Comparison of ENCODE assay signal across 17 cellular contexts in the genomic region with DNA sequence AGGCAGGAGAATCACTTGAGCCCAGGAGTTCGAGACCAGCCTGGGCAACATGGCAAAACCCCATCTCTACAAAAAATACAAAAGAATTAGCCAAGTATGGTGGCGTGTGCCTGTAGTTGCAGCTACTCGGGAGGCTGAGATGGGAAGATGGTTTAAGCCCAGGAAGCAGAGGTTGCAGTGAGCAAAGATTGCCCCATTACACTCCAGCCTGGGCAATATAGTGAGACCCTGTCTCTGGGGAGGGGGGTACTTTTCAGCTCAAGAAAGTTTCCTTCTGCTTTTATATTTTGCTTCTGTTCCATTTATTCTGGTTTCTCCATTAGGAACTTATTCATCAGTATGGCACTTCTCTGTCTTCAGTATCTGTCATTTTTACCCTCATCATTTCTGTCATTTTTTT. TPM values are rescaled to one million over a fixed set of nuclear protein-coding genes. Genes with fewer than 3 reads are reported as not detected.
DNase-seq lines count a peak whose midpoint lies in the region; ATAC-seq, FAIRE-seq and TF ChIP-seq lines count a peak whose summit lies in the region.
"Had no signal": no experiment of that assay in that cellular context is flagged by ENCODE, and none has a peak within 500 bp of the region (broad histone marks: within the 10 kb centered on the region; RNA-seq: fewer than 3 reads in every experiment).

No MANE protein-coding gene starts in this region.

- H3K79me2 ChIP-seq in K562 (ENCODE audit: control insufficient read depth, insufficient read depth, low read length) = peaks cover 93% of the 10 kb centered on the region

- TF ChIP-seq RAD21 in IMR-90 (IDR thresholded peaks at IDR 0.05; ENCODE audit: low read length) (no peak), K562 (CRISPR knock-in tag; conservative IDR thresholded peaks at IDR 0.05 in 1 of 2, IDR thresholded peaks at IDR 0.05 in 1 of 2) (no peak)

- TF ChIP-seq POLR2A in IMR-90 (IDR thresholded peaks at IDR 0.05; ENCODE audit: low read depth, low read length) (no peak), K562 (conservative IDR thresholded peaks at IDR 0.05) (no peak)

- H3K4me1 Mint-ChIP-seq in stimulated activated naive CD8-positive, alpha-beta T cell treated with anti-CD3 and anti-CD28 coated beads, Interleukin-15, Interleukin-2, amounts not matched to agents 100 ng/mL and 50 ng/mL, for 24 hours (ENCODE audit: low read depth) = peaks cover 98% of the 10 kb centered on the region
- peaks cover 68% of the 10 kb centered on the region for H3K4me1 Mint-ChIP-seq in stimulated activated naive CD8-positive, alpha-beta T cell treated with anti-CD3 and anti-CD28 coated beads, Interleukin-15, amount 100 ng/mL, for 72 hours
- H3K4me1 Mint-ChIP-seq: H9 had no signal

- CTCF ChIA-PET in IMR-90 (lab: Yijun Ruan, JAX) = no interaction called here
- CTCF ChIA-PET in K562 (lab: Yijun Ruan, JAX; ENCODE audit: low intra/inter-chr PET ratio) = no interaction called here

- H4K8ac ChIP-seq in IMR-90 (ENCODE audit: low read depth in 2 of 2, low read length in 2 of 2) = no peak overlapping the region

- in situ Hi-C loops in IMR-90 (cut with MboI; ENCODE audit: low sequenced_read_pairs) (no loop called here), K562 (cut with MboI) (no loop called here)

- no peak overlapping the region for H3K18ac ChIP-seq in IMR-90 (ENCODE audit: low read depth, low read length)

- H3K27ac ChIP-seq in IMR-90 (ENCODE audit: insufficient read depth, low read length) (no peak overlapping the region), K562 (ENCODE audit: extremely low read depth, low read depth, low read length) (no peak overlapping the region)

- intact Hi-C loops in IMR-90 (cut with micrococcal nuclease) = no loop called here
- intact Hi-C loops in K562 (cut with micrococcal nuclease) = no loop called here

- no peak overlapping the region for H2AFZ ChIP-seq in IMR-90 (replicated peaks; ENCODE audit: low read length, poor library complexity)
- no peak overlapping the region for H2AFZ ChIP-seq in K562 (ENCODE audit: low read depth, low read length)

- H3K27me3 ChIP-seq in IMR-90 (ENCODE audit: control insufficient read depth, insufficient read depth, low read length) = no peaks in the 10 kb centered on the region
- H3K27me3 ChIP-seq in K562 (ENCODE audit: control insufficient read depth in 2 of 2, insufficient read depth in 2 of 2, low read length in 2 of 2) = no peaks in the 10 kb centered on the region

- no peak for DNase-seq in stimulated activated naive CD8-positive, alpha-beta T cell treated with anti-CD3 and anti-CD28 coated beads, Interleukin-15, amount 100 ng/mL, for 72 hours
- DNase-seq in IMR-90 (no peak), K562 (ENCODE audit: extremely low read depth in 1 of 4, low spot score in 3 of 4) (no peak)
- DNase-seq: DMS79 treated with DMSO at 0.1 percent for 48 hours; H9; NCI-H1105 treated with DMSO at 0.1 percent for 48 hours; NCI-H187; NCI-H345; NCI-H526; NK-92 treated with Interleukin-12 subunit alpha and Interleukin-12 subunit beta, amount 100 ng/mL, for 24 hours; OCI-M1; RPMI8226 had no signal

- no peak overlapping the region; the same call in 1 of the 2 replicates for H2BK120ac ChIP-seq in IMR-90 (ENCODE audit: low read depth, low read length)

- H3K79me1 ChIP-seq in IMR-90 (ENCODE audit: low read depth in 1 of 2, low read length in 2 of 2) = peaks cover 18 to 39% of the 10 kb centered on the region in 2 experiments

- no peaks in the 10 kb centered on the region for H3K36me3 ChIP-seq in IMR-90 (ENCODE audit: control insufficient read depth, insufficient read depth, low read length)
- no peaks in the 10 kb centered on the region for H3K36me3 ChIP-seq in K562 (ENCODE audit: control insufficient read depth, insufficient read depth, low read length)

- no peak for TF ChIP-seq EP300 in K562 (IDR thresholded peaks at IDR 0.05; ENCODE audit: low read length)

- no peak overlapping the region for H2BK15ac ChIP-seq in IMR-90 (ENCODE audit: low read depth, low read length)

- H2BK5ac ChIP-seq in IMR-90 (ENCODE audit: low read depth, low read length, poor library complexity, severe bottlenecking) = no peak overlapping the region

- H3K4me2 ChIP-seq in IMR-90 (ENCODE audit: low read depth, low read length) (no peak overlapping the region), K562 (ENCODE audit: insufficient read depth, low read length) (no peak overlapping the region)

- no peak overlapping the region for H4K91ac ChIP-seq in IMR-90 (ENCODE audit: insufficient read depth, low read depth, low read length)

- H3K9me3 Mint-ChIP-seq in stimulated activated naive CD8-positive, alpha-beta T cell treated with anti-CD3 and anti-CD28 coated beads, Interleukin-15, Interleukin-2, amounts not matched to agents 100 ng/mL and 50 ng/mL, for 24 hours = peaks cover 3% of the 10 kb centered on the region
- H3K9me3 Mint-ChIP-seq in stimulated activated naive CD8-positive, alpha-beta T cell treated with anti-CD3 and anti-CD28 coated beads, Interleukin-15, amount 100 ng/mL, for 72 hours = peaks cover 0 to 9% of the 10 kb centered on the region in 2 donors

- no peak overlapping the region for H2BK20ac ChIP-seq in IMR-90 (ENCODE audit: low read depth, low read length)

- no peak overlapping the region for H3K9ac ChIP-seq in IMR-90 (ENCODE audit: low read depth, low read length)
- no peak overlapping the region for H3K9ac ChIP-seq in K562 (ENCODE audit: insufficient read depth in 1 of 2, low read depth in 2 of 2, low read length in 2 of 2)

- dilution Hi-C loops in IMR-90 (cut with HindIII; ENCODE audit: low sequenced_read_pairs, unreplicated experiment) = no loop called here

- H3K56ac ChIP-seq in IMR-90 (ENCODE audit: extremely low read depth, insufficient read depth, low read length) = no peak overlapping the region

- H3K4ac ChIP-seq in IMR-90 (ENCODE audit: low read depth, low read length) = no peak overlapping the region

- no peaks in the 10 kb centered on the region for H3K9me3 ChIP-seq in IMR-90 (ENCODE audit: control insufficient read depth, insufficient read depth, low read length)
- H3K9me3 ChIP-seq in K562 (replicated peaks; ENCODE audit: control insufficient read depth, insufficient read depth, low read depth, low read length) = no peaks in the 10 kb centered on the region

- peak overlapping the region; percentile 43; the same call in 1 of the 2 replicates for H2AK5ac ChIP-seq in IMR-90 (ENCODE audit: low read depth, low read length)

- no peak for FAIRE-seq in K562 (lab: Jason Lieb, UNC)
- FAIRE-seq: G401.6 had no signal

- H3K27me3 Mint-ChIP-seq in stimulated activated naive CD8-positive, alpha-beta T cell treated with anti-CD3 and anti-CD28 coated beads, Interleukin-15, Interleukin-2, amounts not matched to agents 100 ng/mL and 50 ng/mL, for 24 hours = no peaks in the 10 kb centered on the region
- no peaks in the 10 kb centered on the region for H3K27me3 Mint-ChIP-seq in stimulated activated naive CD8-positive, alpha-beta T cell treated with anti-CD3 and anti-CD28 coated beads, Interleukin-15, amount 100 ng/mL, for 72 hours

- no peak for ATAC-seq in stimulated activated naive CD8-positive, alpha-beta T cell treated with anti-CD3 and anti-CD28 coated beads, Interleukin-15, amount 100 ng/mL, for 72 hours
- no peak for ATAC-seq in IMR-90 (ENCODE audit: low read depth)
- no peak for ATAC-seq in K562
- no peak for ATAC-seq in GM21717 (IDR thresholded peaks at IDR 0.05; ENCODE audit: unreplicated experiment)
- no peak for ATAC-seq in HG02678 (IDR thresholded peaks at IDR 0.05; ENCODE audit: unreplicated experiment)
- ATAC-seq in HG03135 (IDR thresholded peaks at IDR 0.05; ENCODE audit: unreplicated experiment) = no peak

- TF ChIP-seq CTCF in IMR-90 (conservative IDR thresholded peaks at IDR 0.05; ENCODE audit: low read depth, low read length) = no peak
- no peak for TF ChIP-seq CTCF in K562 (IDR thresholded peaks at IDR 0.05 in 2 of 3, conservative IDR thresholded peaks at IDR 0.05 in 1 of 3; ENCODE audit: insufficient read depth in 2 of 3, low read depth in 1 of 3, low read length in 3 of 3)

- no peaks in the 10 kb centered on the region for H3K4me1 ChIP-seq in IMR-90 (ENCODE audit: control insufficient read depth, insufficient read depth, low read length)
- H3K4me1 ChIP-seq in K562 (replicated peaks in 1 of 2; ENCODE audit: control insufficient read depth in 2 of 2, insufficient read depth in 2 of 2, low read length in 2 of 2) = peaks cover 0 to 3% of the 10 kb centered on the region in 2 experiments; a peak in 1 of 5 replicates

- H3K4me3 ChIP-seq in IMR-90 (ENCODE audit: insufficient read depth, low read depth, low read length) (no peak overlapping the region), K562 (no peak overlapping the region)

- no peak overlapping the region for H3K23ac ChIP-seq in IMR-90 (ENCODE audit: low read depth, low read length)

- H3K27ac Mint-ChIP-seq in stimulated activated naive CD8-positive, alpha-beta T cell treated with anti-CD3 and anti-CD28 coated beads, Interleukin-15, Interleukin-2, amounts not matched to agents 100 ng/mL and 50 ng/mL, for 24 hours = peak overlapping the region; percentile 8
- no peak overlapping the region for H3K27ac Mint-ChIP-seq in stimulated activated naive CD8-positive, alpha-beta T cell treated with anti-CD3 and anti-CD28 coated beads, Interleukin-15, amount 100 ng/mL, for 72 hours

- H3K4me3 Mint-ChIP-seq in stimulated activated naive CD8-positive, alpha-beta T cell treated with anti-CD3 and anti-CD28 coated beads, Interleukin-15, Interleukin-2, amounts not matched to agents 100 ng/mL and 50 ng/mL, for 24 hours = no peak overlapping the region
- H3K4me3 Mint-ChIP-seq in stimulated activated naive CD8-positive, alpha-beta T cell treated with anti-CD3 and anti-CD28 coated beads, Interleukin-15, amount 100 ng/mL, for 72 hours = no peak overlapping the region
- H3K4me3 Mint-ChIP-seq: H9 had no signal

- H4K20me1 ChIP-seq in IMR-90 (ENCODE audit: insufficient read depth, low read length) (no peaks in the 10 kb centered on the region), K562 (replicated peaks; ENCODE audit: control insufficient read depth, insufficient read depth, low read length) (no peaks in the 10 kb centered on the region; the same call in 1 of the 2 replicates)

- BruUV-seq in IMR-90 (replicated peaks; lab: Mats Ljungman, UMichigan) (no TSS peak), K562 (replicated peaks; lab: Mats Ljungman, UMichigan) (no TSS peak)

- no peak overlapping the region for H3K14ac ChIP-seq in IMR-90 (replicated peaks; ENCODE audit: low read depth, low read length)

- H3K9me1 ChIP-seq in IMR-90 (ENCODE audit: insufficient read depth, low read length) (no peaks in the 10 kb centered on the region), K562 (ENCODE audit: control insufficient read depth, insufficient read depth, low read length) (no peaks in the 10 kb centered on the region)

- H3K36me3 Mint-ChIP-seq in stimulated activated naive CD8-positive, alpha-beta T cell treated with anti-CD3 and anti-CD28 coated beads, Interleukin-15, Interleukin-2, amounts not matched to agents 100 ng/mL and 50 ng/mL, for 24 hours (ENCODE audit: low read depth) = peaks cover 45% of the 10 kb centered on the region

- no CpG with 5 or more reads among the region's 3 CpGs for WGBS in IMR-90 (ENCODE audit: extremely low coverage in 2 of 2, insufficient read length in 1 of 2), 2 experiments
- WGBS in K562 (ENCODE audit: insufficient coverage, low coverage, missing lambda C conversion rate) = 95% methylated on average over 3 of the region's 3 CpGs

- no peak overlapping the region for H2AK9ac ChIP-seq in IMR-90 (replicated peaks; ENCODE audit: low read depth, low read length, poor library complexity)

- POLR2A ChIA-PET in IMR-90 (lab: Charles Lee; ENCODE audit: unreplicated experiment) (no interaction called here), K562 (lab: Yijun Ruan, JAX) (interaction anchor here (1.2 to 1.3 kb wide), 2 partner anchors 12 to 55 kb away, joined by 3 read pairs; no protein-coding TSS in a partner anchor)

- no peak overlapping the region for H4K5ac ChIP-seq in IMR-90 (ENCODE audit: low read depth, low read length)

RNA-seq across cellular contexts. Expression of a gene that starts 48.6 kb away (rescaled TPM):
- total RNA-seq in IMR-90 (2012; rRNA removed) (59.5 and 66.4 TPM in 2 replicates), K562 (2014; rRNA removed) (105 and 109 TPM in 2 replicates), K562 (2014; rRNA removed; fragmentation: Illumina TruSeq; extraction: Trizol) (197 TPM in 2 replicates), K562 (2015; rRNA removed; fragmentation: Illumina TruSeq; extraction: Trizol) (130 and 143 TPM in 2 replicates), K562 (2021) (137 and 149 TPM in 2 replicates)
- polyA plus RNA-seq in IMR-90 (2012; rRNA removed) (24.2 and 34.2 TPM in 2 replicates), K562 (2011; rRNA removed) (98.9 and 105 TPM in 2 replicates), K562 (2014; fragmentation: Illumina TruSeq; extraction: Trizol) (190 and 215 TPM in 2 replicates), K562 (2014; fragmentation: Nextera tagmentation; extraction: Ambion mirVana) (100 to 1,000 TPM; 432 to 463 TPM), K562 (2014; rRNA removed) (181 and 203 TPM in 2 replicates)
- 8.0 and 13.1 TPM in 2 replicates for polyA plus RNA-seq in IMR-90 (2012; cell fraction: cytosol; rRNA removed)
- 10.3 and 43.3 TPM in 2 replicates for polyA plus RNA-seq in IMR-90 (2012; cell fraction: nucleus; rRNA removed; ENCODE audit: low replicate concordance)
- 181 and 261 TPM in 2 replicates for total RNA-seq in K562 (2011; cell fraction: chromatin; rRNA removed; ENCODE audit: low replicate concordance)
- total RNA-seq in K562 (2011; cell fraction: nucleolus; rRNA removed) = 81.2 and 117 TPM in 2 replicates
- 236 and 385 TPM in 2 replicates for total RNA-seq in K562 (2011; cell fraction: nucleoplasm; rRNA removed)
- 79.1 and 145 TPM in 2 replicates for polyA plus RNA-seq in K562 (2011; cell fraction: cytosol; rRNA removed)
- 90.7 and 107 TPM in 2 replicates for polyA plus RNA-seq in K562 (2011; cell fraction: nucleus; rRNA removed)
- 163 and 167 TPM in 2 replicates for polyA plus RNA-seq in K562 (2012)
- 110 and 121 TPM in 2 replicates for polyA minus RNA-seq in K562 (2011; rRNA and poly(A)+ RNA removed)
- polyA minus RNA-seq in K562 (2011; cell fraction: cytosol; rRNA and poly(A)+ RNA removed) = 39.2 and 42.5 TPM in 2 replicates
- polyA minus RNA-seq in K562 (2011; cell fraction: nucleus; rRNA and poly(A)+ RNA removed) = 60.6 and 89.1 TPM in 2 replicates
